In the genomic region with DNA sequence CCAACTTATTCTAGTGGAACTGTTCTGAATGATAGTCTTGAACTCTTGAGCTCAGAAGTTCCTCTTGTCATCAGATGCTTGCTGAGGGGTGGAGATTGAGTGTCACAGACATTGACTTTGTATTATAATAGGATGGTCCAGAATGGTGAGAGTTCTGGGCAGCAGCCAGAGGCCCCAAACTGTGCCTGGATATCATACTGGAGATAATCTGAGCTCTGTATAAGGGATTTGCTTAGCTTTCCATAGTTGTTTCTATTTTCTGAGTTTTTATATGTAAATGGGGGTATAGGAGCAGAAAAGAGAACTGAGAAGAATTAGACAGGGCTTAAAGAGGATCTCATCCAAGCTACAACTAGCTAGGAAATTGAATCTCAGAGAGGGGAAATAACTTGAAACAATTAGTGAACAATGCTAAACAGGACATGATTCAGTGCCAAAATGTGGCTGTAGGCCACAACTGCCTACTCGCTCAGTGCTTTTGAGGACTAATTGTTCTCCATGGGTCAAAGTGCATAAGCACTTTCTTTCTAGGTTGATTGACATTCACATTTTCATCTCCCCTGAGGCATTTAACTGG, we compare ENCODE assay signal across 1 cellular context.
A peak's percentile ranks its signal among the peaks of the same experiment; 100 is the strongest.
TF ChIP-seq lines count a peak whose summit lies in the region.

No MANE protein-coding gene starts in this region.

TF ChIP-seq in HepG2, 621 proteins besides CTCF, POLR2A, EP300 and RAD21:
- TF ChIP-seq SOX5 (CRISPR knock-in tag; IDR thresholded peaks at IDR 0.05; ENCODE audit: borderline replicate concordance) (peak; percentile 36; the same call in 1 of the 2 replicates), ZNF572 (CRISPR knock-in tag; IDR thresholded peaks at IDR 0.05) (no peak), BCL6 (CRISPR knock-in tag; IDR thresholded peaks at IDR 0.05) (peak; percentile 63), SOX13 (IDR thresholded peaks at IDR 0.05) (no peak), SOX13 (CRISPR knock-in tag; conservative IDR thresholded peaks at IDR 0.05 in 1 of 2, IDR thresholded peaks at IDR 0.05 in 1 of 2) (peak in 1 of 2 experiments; percentile 58; a peak in 1 of 4 replicates)
- TF ChIP-seq, protein P1, sequence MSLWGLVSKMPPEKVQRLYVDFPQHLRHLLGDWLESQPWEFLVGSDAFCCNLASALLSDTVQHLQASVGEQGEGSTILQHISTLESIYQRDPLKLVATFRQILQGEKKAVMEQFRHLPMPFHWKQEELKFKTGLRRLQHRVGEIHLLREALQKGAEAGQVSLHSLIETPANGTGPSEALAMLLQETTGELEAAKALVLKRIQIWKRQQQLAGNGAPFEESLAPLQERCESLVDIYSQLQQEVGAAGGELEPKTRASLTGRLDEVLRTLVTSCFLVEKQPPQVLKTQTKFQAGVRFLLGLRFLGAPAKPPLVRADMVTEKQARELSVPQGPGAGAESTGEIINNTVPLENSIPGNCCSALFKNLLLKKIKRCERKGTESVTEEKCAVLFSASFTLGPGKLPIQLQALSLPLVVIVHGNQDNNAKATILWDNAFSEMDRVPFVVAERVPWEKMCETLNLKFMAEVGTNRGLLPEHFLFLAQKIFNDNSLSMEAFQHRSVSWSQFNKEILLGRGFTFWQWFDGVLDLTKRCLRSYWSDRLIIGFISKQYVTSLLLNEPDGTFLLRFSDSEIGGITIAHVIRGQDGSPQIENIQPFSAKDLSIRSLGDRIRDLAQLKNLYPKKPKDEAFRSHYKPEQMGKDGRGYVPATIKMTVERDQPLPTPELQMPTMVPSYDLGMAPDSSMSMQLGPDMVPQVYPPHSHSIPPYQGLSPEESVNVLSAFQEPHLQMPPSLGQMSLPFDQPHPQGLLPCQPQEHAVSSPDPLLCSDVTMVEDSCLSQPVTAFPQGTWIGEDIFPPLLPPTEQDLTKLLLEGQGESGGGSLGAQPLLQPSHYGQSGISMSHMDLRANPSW (CRISPR knock-in tag; IDR thresholded peaks at IDR 0.05; ENCODE audit: borderline replicate concordance), result no peak
- TF ChIP-seq, protein P2, sequence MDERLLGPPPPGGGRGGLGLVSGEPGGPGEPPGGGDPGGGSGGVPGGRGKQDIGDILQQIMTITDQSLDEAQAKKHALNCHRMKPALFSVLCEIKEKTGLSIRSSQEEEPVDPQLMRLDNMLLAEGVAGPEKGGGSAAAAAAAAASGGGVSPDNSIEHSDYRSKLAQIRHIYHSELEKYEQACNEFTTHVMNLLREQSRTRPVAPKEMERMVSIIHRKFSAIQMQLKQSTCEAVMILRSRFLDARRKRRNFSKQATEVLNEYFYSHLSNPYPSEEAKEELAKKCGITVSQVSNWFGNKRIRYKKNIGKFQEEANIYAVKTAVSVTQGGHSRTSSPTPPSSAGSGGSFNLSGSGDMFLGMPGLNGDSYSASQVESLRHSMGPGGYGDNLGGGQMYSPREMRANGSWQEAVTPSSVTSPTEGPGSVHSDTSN (CRISPR knock-in tag; IDR thresholded peaks at IDR 0.05), result peak; percentile 37; the same call in 1 of the 2 replicates
